In the genomic region with DNA sequence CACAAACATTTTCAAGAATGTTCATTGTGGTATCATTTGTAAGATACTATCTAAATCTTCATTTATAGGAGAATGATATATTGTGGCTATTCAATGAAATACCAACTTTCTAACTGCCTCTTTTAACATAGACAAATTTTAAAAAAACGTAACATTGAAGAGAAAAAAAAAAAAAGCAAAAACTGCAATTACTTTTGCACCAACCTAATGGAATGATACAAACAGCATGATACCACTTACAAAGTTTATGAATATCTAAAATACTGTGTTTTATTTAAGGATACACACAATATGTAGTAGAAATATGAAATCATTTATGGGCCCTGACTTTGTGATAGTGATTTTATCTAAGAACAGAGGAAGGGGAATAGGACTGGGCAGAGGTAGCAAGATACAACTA, we compare ENCODE assay signal across 23 cellular contexts.
"Had no signal": no experiment of that assay in that cellular context is flagged by ENCODE, and none has a peak within 500 bp of the region (broad histone marks: within the 10 kb centered on the region; RNA-seq: fewer than 3 reads in every experiment).

No MANE protein-coding gene starts in this region.

- H3K9me3 Mint-ChIP-seq: effector memory CD8-positive, alpha-beta T cell; memory B cell; natural killer cell treated with Interleukin-12 subunit alpha and Interleukin-12 subunit beta and Interleukin-15 and Interleukin-18, amount 100 ng/mL, for 72 hours; neural progenitor cell had no signal

- H3K9ac ChIP-seq: neural progenitor cell had no signal

- H3K27me3 Mint-ChIP-seq: effector memory CD8-positive, alpha-beta T cell; memory B cell; natural killer cell treated with Interleukin-12 subunit alpha and Interleukin-12 subunit beta and Interleukin-15 and Interleukin-18, amount 100 ng/mL, for 72 hours had no signal

- H3K27ac ChIP-seq: esophagus squamous epithelium, gastroesophageal sphincter, left ventricle myocardium inferior, lower lobe of right lung, neural progenitor cell, ovary, right atrium auricular region, stomach, thoracic aorta, transverse colon had no signal

- H3K4me1 Mint-ChIP-seq: memory B cell, neural progenitor cell had no signal

- H3K27me3 ChIP-seq: esophagus squamous epithelium, gastroesophageal sphincter, neural progenitor cell, ovary, right atrium auricular region, stomach, transverse colon had no signal

- ATAC-seq: effector memory CD8-positive, alpha-beta T cell; gastroesophageal sphincter; left cardiac atrium; lower lobe of right lung; natural killer cell treated with Interleukin-12 subunit alpha and Interleukin-12 subunit beta and Interleukin-15 and Interleukin-18, amount 100 ng/mL, for 72 hours had no signal

- H3K36me3 ChIP-seq: neural progenitor cell, ovary had no signal

- H3K4me1 ChIP-seq: esophagus squamous epithelium, gastroesophageal sphincter, left ventricle myocardium inferior, lower lobe of right lung, neural progenitor cell, right atrium auricular region, stomach, transverse colon had no signal

- H3K9me3 ChIP-seq: esophagus squamous epithelium, gastroesophageal sphincter, left ventricle myocardium inferior, lower lobe of right lung, ovary, right atrium auricular region, stomach, thoracic aorta, transverse colon had no signal

- H3K4me2 ChIP-seq: neural progenitor cell had no signal

- H2AFZ ChIP-seq: neural progenitor cell had no signal

- FAIRE-seq: keratinocyte had no signal

- H3K4me3 Mint-ChIP-seq: effector memory CD8-positive, alpha-beta T cell; memory B cell; natural killer cell treated with Interleukin-12 subunit alpha and Interleukin-12 subunit beta and Interleukin-15 and Interleukin-18, amount 100 ng/mL, for 72 hours; neural progenitor cell had no signal

- H3K4me3 ChIP-seq: esophagus squamous epithelium, gastroesophageal sphincter, left ventricle myocardium inferior, lower lobe of right lung, neural progenitor cell, ovary, right atrium auricular region, stomach, thoracic aorta, transverse colon had no signal

- H3K27ac Mint-ChIP-seq: memory B cell, neural progenitor cell had no signal

- DNase-seq: cortex of kidney; effector memory CD8-positive, alpha-beta T cell; esophagus squamous epithelium; glutamatergic neuron; left cardiac atrium; left ventricle myocardium inferior; lower lobe of right lung; midbrain; nucleus accumbens; ovary; small intestine; stimulated activated CD4-positive, alpha-beta T cell treated with anti-CD3 and anti-CD28 coated beads, Interleukin-12 subunit alpha, Interleukin-12 subunit beta, amount 100 ng/mL, for 4 hours; stimulated activated naive CD4-positive, alpha-beta T cell; stomach; substantia nigra; transverse colon had no signal
